8 cellular contexts compared by ENCODE assay signal in genomic region chr5:124599048-124599973, GRCh38.
DNase-seq lines count a peak whose midpoint lies in the region; FAIRE-seq and TF ChIP-seq lines count a peak whose summit lies in the region.

No MANE protein-coding gene starts in this region.

- H3K4me2 ChIP-seq in keratinocyte (ENCODE audit: control insufficient read depth, extremely low read depth, insufficient read depth, low read depth, low read length), result peak overlapping the region; percentile 25

- H3K27ac ChIP-seq in ascending aorta (peak overlapping the region; percentile 34 to 50), keratinocyte (ENCODE audit: control insufficient read depth, insufficient read depth, low read length) (no peak overlapping the region)

- H3K4me1 Mint-ChIP-seq in activated T-cell treated with anti-CD3 and anti-CD28 coated beads, Interleukin-2, amount 50 U/mL, for 24 hours (ENCODE audit: low read depth), result no peaks in the 10 kb centered on the region

- TF ChIP-seq CTCF in ascending aorta (IDR thresholded peaks at IDR 0.05), result no peak
- TF ChIP-seq CTCF in keratinocyte (optimal IDR thresholded peaks at IDR 0.05 in 1 of 3, IDR thresholded peaks at IDR 0.05 in 1 of 3, conservative IDR thresholded peaks at IDR 0.05 in 1 of 3; ENCODE audit: extremely low read depth in 1 of 3, insufficient read depth in 2 of 3, low read length in 3 of 3), result no peak

- FAIRE-seq in keratinocyte (lab: Jason Lieb, UNC), result peak; percentile 76

- H3K36me3 Mint-ChIP-seq in activated T-cell treated with anti-CD3 and anti-CD28 coated beads, Interleukin-2, amount 50 U/mL, for 24 hours (ENCODE audit: low read depth), result no peaks in the 10 kb centered on the region

- dilution Hi-C loops in keratinocyte (cut with MboI; ENCODE audit: extremely low pct_ligation_motif_present, low sequenced_read_pairs), result no loop called here

- no peaks in the 10 kb centered on the region for H3K79me2 ChIP-seq in keratinocyte (ENCODE audit: control insufficient read depth, insufficient read depth, low read length)

- peak overlapping the region; percentile 46 for H2AFZ ChIP-seq in keratinocyte (ENCODE audit: control insufficient read depth, low read length)

- H3K27ac Mint-ChIP-seq in activated T-cell treated with anti-CD3 and anti-CD28 coated beads, Interleukin-2, amount 50 U/mL, for 24 hours, result no peak overlapping the region

- H3K9ac ChIP-seq in keratinocyte (ENCODE audit: control insufficient read depth, extremely low read depth, insufficient read depth, low read length), result no peak overlapping the region

- H3K27me3 Mint-ChIP-seq in activated T-cell treated with anti-CD3 and anti-CD28 coated beads, Interleukin-2, amount 50 U/mL, for 24 hours, result peaks cover 19% of the 10 kb centered on the region

- H3K36me3 ChIP-seq in MG63, result no peaks in the 10 kb centered on the region
- H3K36me3 ChIP-seq in ascending aorta, result no peaks in the 10 kb centered on the region
- H3K36me3 ChIP-seq in keratinocyte (ENCODE audit: control insufficient read depth in 2 of 2, extremely low read depth in 1 of 2, insufficient read depth in 2 of 2, low read length in 2 of 2), result no peaks in the 10 kb centered on the region

- H3K27me3 ChIP-seq in MG63, result no peaks in the 10 kb centered on the region
- H3K27me3 ChIP-seq in ascending aorta, result no peaks in the 10 kb centered on the region
- no peaks in the 10 kb centered on the region for H3K27me3 ChIP-seq in keratinocyte (ENCODE audit: control insufficient read depth, extremely low read depth, insufficient read depth, low read length)

- no peak overlapping the region for H3K4me3 ChIP-seq in MG63
- no peak overlapping the region for H3K4me3 ChIP-seq in ascending aorta
- H3K4me3 ChIP-seq in keratinocyte (ENCODE audit: control insufficient read depth in 2 of 3, extremely low read depth in 1 of 3, insufficient read depth in 2 of 3, low read depth in 1 of 3, low read length in 3 of 3), result no peak overlapping the region

- DNase-seq in NCI-H1092 treated with DMSO at 0.1 percent for 48 hours (lab: John Stamatoyannopoulos, UW) (peak; percentile 45), NCI-H1092 (lab: John Stamatoyannopoulos, UW) (no peak), MG63 (peak; percentile 55), ascending aorta (ENCODE audit: low spot score in 2 of 2) (no peak), keratinocyte (ENCODE audit: low read depth, low spot score) (no peak), NCI-H2227 treated with DMSO at 0.1 percent for 48 hours (lab: John Stamatoyannopoulos, UW) (no peak), AG20443 (ENCODE audit: low spot score) (no peak)
- DNase-seq in activated T-cell treated with anti-CD3 and anti-CD28 coated beads, Interleukin-2, amount 50 U/mL, for 24 hours, result no peak

- H3K9me1 ChIP-seq in keratinocyte (ENCODE audit: control insufficient read depth, extremely low read depth, insufficient read depth, low read length), result no peaks in the 10 kb centered on the region

- H3K9me3 ChIP-seq in MG63 (no peaks in the 10 kb centered on the region), ascending aorta (no peaks in the 10 kb centered on the region), keratinocyte (ENCODE audit: control insufficient read depth, low read depth, low read length) (no peaks in the 10 kb centered on the region)

- no peak overlapping the region for H3K4me3 Mint-ChIP-seq in activated T-cell treated with anti-CD3 and anti-CD28 coated beads, Interleukin-2, amount 50 U/mL, for 24 hours

- H3K4me1 ChIP-seq in ascending aorta (peaks cover 0 to 7% of the 10 kb centered on the region in 2 donors), keratinocyte (ENCODE audit: control insufficient read depth, extremely low read depth, insufficient read depth, low read length) (peaks cover 15% of the 10 kb centered on the region)

- H4K20me1 ChIP-seq in keratinocyte (ENCODE audit: control insufficient read depth, extremely low read depth, insufficient read depth, low read length), result no peaks in the 10 kb centered on the region

- intact Hi-C loops in ascending aorta (cut with DNase I), result no loop called here

- H3K9me3 Mint-ChIP-seq in activated T-cell treated with anti-CD3 and anti-CD28 coated beads, Interleukin-2, amount 50 U/mL, for 24 hours, result no peaks in the 10 kb centered on the region

Comparison
In these comparisons a context has a peak if more than half of its experiments do, and no peak if none do; other contexts are left out.
1. DNase-seq: peak in NCI-H1092 treated with DMSO at 0.1 percent for 48 hours (single experiment) and MG63 (single experiment); none in NCI-H1092 (single experiment), ascending aorta (0 of 2), keratinocyte (single experiment), NCI-H2227 treated with DMSO at 0.1 percent for 48 hours (single experiment), activated T-cell treated with anti-CD3 and anti-CD28 coated beads, Interleukin-2, amount 50 U/mL, for 24 hours (single experiment) and AG20443 (single experiment).